Comparison of ENCODE assay signal across 9 cellular contexts in the genomic region with DNA sequence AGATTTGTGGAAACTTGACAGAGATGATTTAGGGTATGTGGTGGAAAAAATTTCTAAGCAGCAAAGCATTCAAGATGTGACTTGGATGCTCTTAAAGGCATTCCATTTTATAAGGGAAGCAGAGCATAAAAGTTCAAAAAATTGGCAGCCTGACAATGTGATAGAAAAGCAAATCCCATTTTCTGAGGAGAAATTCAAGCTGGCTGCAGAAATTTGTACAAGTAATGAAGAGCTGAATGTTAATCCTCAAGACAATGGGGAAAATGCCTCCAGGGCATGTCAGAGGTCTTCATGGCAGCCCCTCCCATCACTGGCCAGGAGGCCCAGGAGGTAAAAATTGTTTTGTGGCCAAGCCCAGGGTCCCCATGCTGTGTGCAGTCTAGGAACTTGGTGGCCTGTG. TPM values are rescaled to one million over a fixed set of nuclear protein-coding genes. Genes with fewer than 3 reads are reported as not detected.
"Had no signal": no experiment of that assay in that cellular context is flagged by ENCODE, and none has a peak within 500 bp of the region (broad histone marks: within the 10 kb centered on the region; RNA-seq: fewer than 3 reads in every experiment).

No MANE protein-coding gene starts in this region.

RNA-seq across cellular contexts. Expression of gene TMEM244, which starts 58.2 kb away (rescaled TPM):
- total RNA-seq: activated B cell treated with CpG ODN at 0.5 μM for 24 hours; activated CD4-positive, alpha-beta memory T cell treated with anti-CD3 and anti-CD28 coated beads for 36 hours; activated CD4-positive, alpha-beta T cell treated with anti-CD3 and anti-CD28 coated beads for 36 hours; activated CD4-positive, alpha-beta T cell treated with anti-CD3 and anti-CD28 coated beads, Interleukin-2, amount 10 ng/mL, durations not matched to agents 24 days and 14 days; activated CD4-positive, alpha-beta T cell treated with anti-CD3 and anti-CD28 coated beads, Interleukin-2, amount 10 ng/mL, durations not matched to agents 7 days and 5 days; activated CD8-positive, alpha-beta T cell treated with anti-CD3 and anti-CD28 coated beads, Interleukin-2, amount 10 ng/mL, durations not matched to agents 7 days and 5 days; T-helper 1 cell treated with Interleukin-12 subunit alpha and Interleukin-12 subunit beta and Interleukin-4 antibody, amounts not matched to agents 30 ng/mL and 1 ng/mL, for 36 hours; T-helper 2 cell treated with Interferon-gamma antibody and Interleukin-4, amounts not matched to agents 100 ng/mL and 5 ng/mL, for 36 hours; WTC11 had no signal
